14 cellular contexts compared by ENCODE assay signal in the genomic region with DNA sequence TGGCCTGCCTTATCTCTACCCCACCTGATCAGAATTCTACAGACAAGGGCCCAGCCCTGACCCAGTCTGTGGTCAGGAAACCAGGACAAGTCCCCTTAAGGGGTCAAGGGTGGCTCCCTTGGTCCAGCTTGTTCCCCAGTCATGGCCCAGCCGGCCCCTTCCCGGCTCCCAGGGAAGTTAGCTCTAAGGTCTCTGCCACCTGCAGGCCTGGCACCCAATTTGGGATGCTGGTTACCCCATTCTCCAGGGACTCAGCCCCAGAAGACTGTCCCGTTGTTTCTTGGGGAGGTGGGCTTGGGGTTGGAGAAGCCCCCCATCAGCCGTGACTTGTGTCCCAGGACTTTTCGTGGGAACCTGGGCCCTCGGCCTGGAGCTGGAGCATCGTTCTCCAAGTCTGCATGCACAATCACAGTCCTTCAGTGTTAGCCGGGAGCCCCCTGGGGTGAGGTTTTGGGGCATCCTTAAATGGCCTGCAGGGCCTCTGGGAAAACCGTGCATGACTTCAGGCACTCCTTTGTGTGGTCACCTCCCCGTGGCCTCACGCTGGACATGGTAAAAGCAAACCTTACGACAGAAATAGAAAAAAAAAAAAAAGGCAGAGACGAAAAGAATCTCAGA.
"Had no signal": no experiment of that assay in that cellular context is flagged by ENCODE, and none has a peak within 500 bp of the region (broad histone marks: within the 10 kb centered on the region; RNA-seq: fewer than 3 reads in every experiment).

No MANE protein-coding gene starts in this region.

- H3K27me3 ChIP-seq: colonic mucosa, foreskin keratinocyte, right atrium auricular region, vagina had no signal

- H3K4me3 Mint-ChIP-seq: activated CD4-positive, alpha-beta T cell treated with anti-CD3 and anti-CD28 coated beads for 36 hours; activated naive CD8-positive, alpha-beta T cell treated with anti-CD3 and anti-CD28 coated beads for 36 hours; memory B cell; stimulated activated naive CD8-positive, alpha-beta T cell treated with anti-CD3 and anti-CD28 coated beads, Interleukin-15, Interleukin-2, amounts not matched to agents 100 ng/mL and 50 ng/mL, for 24 hours had no signal

- H3K36me3 Mint-ChIP-seq: activated naive CD8-positive, alpha-beta T cell treated with anti-CD3 and anti-CD28 coated beads for 36 hours; memory B cell had no signal

- H3K4me1 ChIP-seq: body of pancreas, colonic mucosa, foreskin keratinocyte, right atrium auricular region, vagina had no signal

- DNase-seq: activated CD4-positive, alpha-beta T cell treated with anti-CD3 and anti-CD28 coated beads for 36 hours; activated CD4-positive, alpha-beta T cell treated with anti-CD3 and anti-CD28 coated beads, Interleukin-2, amount 50 U/mL, for 48 hours; activated naive CD4-positive, alpha-beta T cell; activated naive CD8-positive, alpha-beta T cell treated with anti-CD3 and anti-CD28 coated beads for 36 hours; body of pancreas; colonic mucosa; foreskin keratinocyte; SW 1271; T-helper 2 cell; trophoblast cell had no signal

- H3K27ac ChIP-seq: body of pancreas, colonic mucosa, foreskin keratinocyte, right atrium auricular region, vagina had no signal

- H3K36me3 ChIP-seq: colonic mucosa, right atrium auricular region, vagina had no signal

- H3K9me3 ChIP-seq: body of pancreas, colonic mucosa, right atrium auricular region, vagina had no signal

- ATAC-seq: activated CD4-positive, alpha-beta T cell treated with anti-CD3 and anti-CD28 coated beads for 36 hours; body of pancreas; foreskin keratinocyte had no signal

- H3K9me3 Mint-ChIP-seq: activated naive CD8-positive, alpha-beta T cell treated with anti-CD3 and anti-CD28 coated beads for 36 hours; memory B cell; stimulated activated naive CD8-positive, alpha-beta T cell treated with anti-CD3 and anti-CD28 coated beads, Interleukin-15, Interleukin-2, amounts not matched to agents 100 ng/mL and 50 ng/mL, for 24 hours had no signal

- H3K4me3 ChIP-seq: body of pancreas, colonic mucosa, right atrium auricular region had no signal

- H3K27ac Mint-ChIP-seq: activated CD4-positive, alpha-beta T cell treated with anti-CD3 and anti-CD28 coated beads for 36 hours; activated naive CD8-positive, alpha-beta T cell treated with anti-CD3 and anti-CD28 coated beads for 36 hours; memory B cell; stimulated activated naive CD8-positive, alpha-beta T cell treated with anti-CD3 and anti-CD28 coated beads, Interleukin-15, Interleukin-2, amounts not matched to agents 100 ng/mL and 50 ng/mL, for 24 hours had no signal

- H3K4me1 Mint-ChIP-seq: activated CD4-positive, alpha-beta T cell treated with anti-CD3 and anti-CD28 coated beads for 36 hours; activated naive CD8-positive, alpha-beta T cell treated with anti-CD3 and anti-CD28 coated beads for 36 hours had no signal
